ENCODE assay signal across 10 cellular contexts in the genomic region with DNA sequence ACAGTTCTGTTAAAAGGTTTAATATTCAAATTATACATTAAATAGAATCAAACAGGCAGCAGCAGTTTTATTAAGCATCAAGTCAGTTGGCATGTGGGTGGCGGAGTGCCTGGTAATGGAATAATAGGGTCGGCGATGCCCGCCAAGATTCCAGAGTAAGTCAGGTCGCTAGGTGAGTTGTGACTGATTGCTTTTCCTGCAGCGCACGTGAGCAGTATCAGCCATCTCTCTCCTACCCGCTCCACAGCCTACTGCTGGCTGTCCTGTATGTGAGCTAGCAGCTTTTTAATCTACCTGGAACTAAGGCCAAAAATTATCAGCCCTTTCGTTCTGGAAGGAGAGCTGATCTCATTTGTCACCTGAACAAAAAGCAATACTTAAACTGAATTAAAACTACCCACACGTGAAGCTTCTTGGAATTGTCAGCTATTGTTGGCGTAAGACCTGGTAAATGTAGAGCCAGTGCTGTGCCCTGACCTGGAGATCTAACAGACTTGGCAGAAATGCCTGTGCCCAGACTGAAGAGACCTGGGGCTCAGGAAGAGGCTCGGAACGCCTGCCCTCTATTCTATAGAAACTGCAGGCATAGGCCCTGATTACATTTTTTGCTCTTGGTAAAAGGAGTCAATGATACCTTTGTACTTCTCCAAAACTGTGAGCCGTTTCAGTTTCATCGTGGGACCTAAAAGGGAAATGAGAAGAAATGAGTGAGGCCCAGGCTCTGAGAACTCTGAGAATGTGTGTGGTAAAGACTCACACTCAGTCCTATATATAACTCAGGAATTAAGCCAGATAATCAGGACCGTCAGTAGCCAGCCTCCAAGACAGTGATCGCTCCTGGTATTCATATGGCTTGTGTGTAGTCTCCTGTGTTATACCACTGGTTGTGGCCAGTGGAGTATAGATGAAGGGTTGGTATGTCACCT. TPM values are rescaled to one million over a fixed set of nuclear protein-coding genes. Genes with fewer than 3 reads are reported as not detected.
DNase-seq lines count a peak whose midpoint lies in the region; ATAC-seq and TF ChIP-seq lines count a peak whose summit lies in the region.
"Had no signal": no experiment of that assay in that cellular context is flagged by ENCODE, and none has a peak within 500 bp of the region (broad histone marks: within the 10 kb centered on the region; RNA-seq: fewer than 3 reads in every experiment).

No MANE protein-coding gene starts in this region.

- H3K4me1 ChIP-seq in Karpas-422 (ENCODE audit: low read length): no peaks in the 10 kb centered on the region
- H3K4me1 ChIP-seq: body of pancreas had no signal

- no peaks in the 10 kb centered on the region for H3K9me2 ChIP-seq in Karpas-422 (replicated peaks; ENCODE audit: insufficient read depth, low read length)

- H3K4me3 ChIP-seq in Karpas-422 (ENCODE audit: low read length): no peak overlapping the region
- H3K4me3 ChIP-seq: body of pancreas had no signal

- H3K9me3 ChIP-seq in Karpas-422 (ENCODE audit: low read length): no peaks in the 10 kb centered on the region
- H3K9me3 ChIP-seq: body of pancreas had no signal

- H3K36me3 ChIP-seq in Karpas-422 (ENCODE audit: insufficient read depth, low read length): peaks cover 56% of the 10 kb centered on the region

- no peaks in the 10 kb centered on the region for H3K27me3 ChIP-seq in Karpas-422 (ENCODE audit: low read length)
- H3K27me3 ChIP-seq: body of pancreas had no signal

- H3K9me3 Mint-ChIP-seq in T-helper 1 cell treated with Interleukin-12 subunit alpha and Interleukin-12 subunit beta and Interleukin-4 antibody, amounts not matched to agents 30 μg/mL and 1 μg/mL, for 36 hours: no peaks in the 10 kb centered on the region
- H3K9me3 Mint-ChIP-seq in stimulated activated naive CD8-positive, alpha-beta T cell treated with anti-CD3 and anti-CD28 coated beads, Interleukin-15, amount 100 ng/mL, for 72 hours: no peaks in the 10 kb centered on the region

- H2AFZ ChIP-seq in Karpas-422 (ENCODE audit: low read length): no peak overlapping the region

- H3K27ac ChIP-seq in Karpas-422 (ENCODE audit: low read length): no peak overlapping the region
- H3K27ac ChIP-seq: body of pancreas had no signal

- H3K9ac ChIP-seq in Karpas-422 (ENCODE audit: low read length): no peak overlapping the region

- DNase-seq in T-helper 1 cell: no peak
- DNase-seq in SIG-M5 (lab: John Stamatoyannopoulos, UW): peak; percentile 29
- DNase-seq in stimulated activated naive CD8-positive, alpha-beta T cell treated with anti-CD3 and anti-CD28 coated beads, Interleukin-15, amount 100 ng/mL, for 72 hours: no peak
- no peak for DNase-seq in HuH-7.5 (ENCODE audit: low spot score)
- no peak for DNase-seq in Karpas-422
- DNase-seq: NCI-H2081 had no signal

- peaks cover 59% of the 10 kb centered on the region for H3K4me1 Mint-ChIP-seq in T-helper 1 cell treated with Interleukin-12 subunit alpha and Interleukin-12 subunit beta and Interleukin-4 antibody, amounts not matched to agents 30 μg/mL and 1 μg/mL, for 36 hours (ENCODE audit: low read depth)
- peaks cover 37% of the 10 kb centered on the region for H3K4me1 Mint-ChIP-seq in stimulated activated naive CD8-positive, alpha-beta T cell treated with anti-CD3 and anti-CD28 coated beads, Interleukin-15, amount 100 ng/mL, for 72 hours

- H3K4me3 Mint-ChIP-seq in T-helper 1 cell treated with Interleukin-12 subunit alpha and Interleukin-12 subunit beta and Interleukin-4 antibody, amounts not matched to agents 30 μg/mL and 1 μg/mL, for 36 hours: no peak overlapping the region
- no peak overlapping the region for H3K4me3 Mint-ChIP-seq in stimulated activated naive CD8-positive, alpha-beta T cell treated with anti-CD3 and anti-CD28 coated beads, Interleukin-15, amount 100 ng/mL, for 72 hours

- peak; percentile 50 for ATAC-seq in HG02973 (IDR thresholded peaks at IDR 0.05; ENCODE audit: unreplicated experiment)
- no peak for ATAC-seq in stimulated activated naive CD8-positive, alpha-beta T cell treated with anti-CD3 and anti-CD28 coated beads, Interleukin-15, amount 100 ng/mL, for 72 hours
- ATAC-seq in SK-N-SH treated with all-trans-retinoic acid at 6 μM for 48 hours: no peak
- ATAC-seq: body of pancreas had no signal

- no peaks in the 10 kb centered on the region for H3K27me3 Mint-ChIP-seq in T-helper 1 cell treated with Interleukin-12 subunit alpha and Interleukin-12 subunit beta and Interleukin-4 antibody, amounts not matched to agents 30 μg/mL and 1 μg/mL, for 36 hours (ENCODE audit: low read depth)
- no peaks in the 10 kb centered on the region for H3K27me3 Mint-ChIP-seq in stimulated activated naive CD8-positive, alpha-beta T cell treated with anti-CD3 and anti-CD28 coated beads, Interleukin-15, amount 100 ng/mL, for 72 hours

- H3K4me2 ChIP-seq in Karpas-422 (ENCODE audit: low read depth, low read length, poor library complexity, severe bottlenecking): no peak overlapping the region

- no peaks in the 10 kb centered on the region for H3K79me2 ChIP-seq in Karpas-422 (ENCODE audit: low read length)

- peak overlapping the region; percentile 52 for H3K27ac Mint-ChIP-seq in T-helper 1 cell treated with Interleukin-12 subunit alpha and Interleukin-12 subunit beta and Interleukin-4 antibody, amounts not matched to agents 30 μg/mL and 1 μg/mL, for 36 hours
- peak overlapping the region; percentile 10 to 62 for H3K27ac Mint-ChIP-seq in stimulated activated naive CD8-positive, alpha-beta T cell treated with anti-CD3 and anti-CD28 coated beads, Interleukin-15, amount 100 ng/mL, for 72 hours

- no peaks in the 10 kb centered on the region for H4K20me1 ChIP-seq in Karpas-422 (ENCODE audit: insufficient read depth, low read depth, low read length)

- H3K36me3 Mint-ChIP-seq in T-helper 1 cell treated with Interleukin-12 subunit alpha and Interleukin-12 subunit beta and Interleukin-4 antibody, amounts not matched to agents 30 μg/mL and 1 μg/mL, for 36 hours (ENCODE audit: low read depth): peaks cover 62% of the 10 kb centered on the region

TF ChIP-seq in SK-N-SH treated with all-trans-retinoic acid at 6 μM for 48 hours, 23 proteins besides CTCF, POLR2A, EP300 and RAD21:
- TF ChIP-seq ZFP30 (CRISPR knock-in tag; IDR thresholded peaks at IDR 0.05) (no peak), ZC3H10 (CRISPR knock-in tag; IDR thresholded peaks at IDR 0.05) (no peak), ESRRG (CRISPR knock-in tag; IDR thresholded peaks at IDR 0.05) (no peak), GLIS3 (CRISPR knock-in tag; IDR thresholded peaks at IDR 0.05) (no peak), ZNF565 (CRISPR knock-in tag; conservative IDR thresholded peaks at IDR 0.05; ENCODE audit: low read depth) (no peak)
- TF ChIP-seq, protein P1, sequence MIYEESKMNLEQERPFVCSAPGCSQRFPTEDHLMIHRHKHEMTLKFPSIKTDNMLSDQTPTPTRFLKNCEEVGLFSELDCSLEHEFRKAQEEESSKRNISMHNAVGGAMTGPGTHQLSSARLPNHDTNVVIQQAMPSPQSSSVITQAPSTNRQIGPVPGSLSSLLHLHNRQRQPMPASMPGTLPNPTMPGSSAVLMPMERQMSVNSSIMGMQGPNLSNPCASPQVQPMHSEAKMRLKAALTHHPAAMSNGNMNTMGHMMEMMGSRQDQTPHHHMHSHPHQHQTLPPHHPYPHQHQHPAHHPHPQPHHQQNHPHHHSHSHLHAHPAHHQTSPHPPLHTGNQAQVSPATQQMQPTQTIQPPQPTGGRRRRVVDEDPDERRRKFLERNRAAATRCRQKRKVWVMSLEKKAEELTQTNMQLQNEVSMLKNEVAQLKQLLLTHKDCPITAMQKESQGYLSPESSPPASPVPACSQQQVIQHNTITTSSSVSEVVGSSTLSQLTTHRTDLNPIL (CRISPR knock-in tag; IDR thresholded peaks at IDR 0.05; ENCODE audit: low read depth): no peak

RNA-seq across cellular contexts. Expression of a gene that starts 21.9 kb away (rescaled TPM):
- total RNA-seq in Karpas-422 (2014; rRNA removed; shearing (Covaris generic); ENCODE audit: low replicate concordance): 49.3 and 57.2 TPM in 2 replicates

RNA-seq across cellular contexts. Expression of a gene that starts 39.9 kb away (rescaled TPM):
- total RNA-seq in Karpas-422 (2014; rRNA removed; shearing (Covaris generic); ENCODE audit: low replicate concordance): 1.1 and 4.4 TPM in 2 replicates
